ENCODE assay signal across 8 cellular contexts in genomic region chr11:129278586-129279319, GRCh38.
DNase-seq lines count a peak whose midpoint lies in the region; ATAC-seq, FAIRE-seq and TF ChIP-seq lines count a peak whose summit lies in the region.

No MANE protein-coding gene starts in this region.

- H3K4me3 ChIP-seq in WI38 (ENCODE audit: low read depth, low read length): peak overlapping the region; percentile 74
- H3K4me3 ChIP-seq in esophagus muscularis mucosa: peak overlapping the region; percentile 68 to 78 (median 73)

- no peaks in the 10 kb centered on the region for H3K9me3 ChIP-seq in esophagus muscularis mucosa

- peak overlapping the region in 9 of 10 donors; percentile 40 to 90 (median 81) for H3K27ac Mint-ChIP-seq in naive thymus-derived CD8-positive, alpha-beta T cell

- TF ChIP-seq POLR2A in GM12892 (IDR thresholded peaks at IDR 0.05; ENCODE audit: low read depth, low read length) (no peak), esophagus muscularis mucosa (IDR thresholded peaks at IDR 0.05; ENCODE audit: low read depth) (no peak)

- WGBS in esophagus muscularis mucosa: 4% methylated on average over 11 of the region's 109 CpGs

- no peak for FAIRE-seq in GM12892 (lab: Jason Lieb, UNC)

- peak; percentile 23 for ATAC-seq in HG03064 (IDR thresholded peaks at IDR 0.05; ENCODE audit: low read depth, unreplicated experiment)
- peak; percentile 7 to 8 for ATAC-seq in naive thymus-derived CD8-positive, alpha-beta T cell

- peaks cover 14 to 42% (median 34%) of the 10 kb centered on the region in 4 donors for H3K4me1 Mint-ChIP-seq in naive thymus-derived CD8-positive, alpha-beta T cell

- peaks cover 0 to 12% (median 0%) of the 10 kb centered on the region in 5 donors for H3K27me3 Mint-ChIP-seq in naive thymus-derived CD8-positive, alpha-beta T cell

- no peaks in the 10 kb centered on the region for H3K27me3 ChIP-seq in esophagus muscularis mucosa

- peak overlapping the region; percentile 65 to 76 (median 74) for H3K27ac ChIP-seq in esophagus muscularis mucosa (replicated peaks in 1 of 4)

- POLR2A ChIA-PET in naive thymus-derived CD8-positive, alpha-beta T cell (lab: Charles Lee): interaction anchor here (1.1 to 1.8 kb wide), 2 partner anchors 9 to 53 kb away, joined by 4 to 5 read pairs; no protein-coding TSS in a partner anchor

- H3K4me1 ChIP-seq in esophagus muscularis mucosa: peaks cover 23 to 50% (median 39%) of the 10 kb centered on the region in 4 donors

- no peaks in the 10 kb centered on the region for H3K36me3 ChIP-seq in esophagus muscularis mucosa

- DNase-seq in GM12892 (ENCODE audit: insufficient read length) (peak; percentile 15), esophagus muscularis mucosa (ENCODE audit: extremely low spot score) (no peak), NK-92 (lab: John Stamatoyannopoulos, UW; ENCODE audit: unreplicated experiment) (no peak), ureter (ENCODE audit: low spot score) (no peak), A172 (ENCODE audit: low spot score) (no peak)
- DNase-seq in naive thymus-derived CD8-positive, alpha-beta T cell: peak in 7 of 10 donors; percentile 3 to 33 (median 19)

- no peaks in the 10 kb centered on the region for H3K9me3 Mint-ChIP-seq in naive thymus-derived CD8-positive, alpha-beta T cell

- TF ChIP-seq CTCF in WI38 (IDR thresholded peaks at IDR 0.05; ENCODE audit: low read depth, low read length): no peak
- peak in 1 of 3 experiments; percentile 6 for TF ChIP-seq CTCF in esophagus muscularis mucosa (IDR thresholded peaks at IDR 0.05)

- no peak for TF ChIP-seq EP300 in esophagus muscularis mucosa (IDR thresholded peaks at IDR 0.05)

- peak overlapping the region; percentile 80 to 94 (median 90) for H3K4me3 Mint-ChIP-seq in naive thymus-derived CD8-positive, alpha-beta T cell

- no peaks in the 10 kb centered on the region for H3K36me3 Mint-ChIP-seq in naive thymus-derived CD8-positive, alpha-beta T cell

- intact Hi-C loops in esophagus muscularis mucosa (cut with DNase I): loop anchor here (10.0 kb wide), 1 partner anchor 54 kb away; no protein-coding TSS in a partner anchor

Comparison
In these comparisons a context has a peak if more than half of its experiments do, and no peak if none do; other contexts are left out.
1. DNase-seq: peak in GM12892 (single experiment) and naive thymus-derived CD8-positive, alpha-beta T cell (7 of 10); none in esophagus muscularis mucosa (single experiment), NK-92 (single experiment), ureter (single experiment) and A172 (single experiment).